Comparison of ENCODE assay signal across 7 cellular contexts in the genomic region with DNA sequence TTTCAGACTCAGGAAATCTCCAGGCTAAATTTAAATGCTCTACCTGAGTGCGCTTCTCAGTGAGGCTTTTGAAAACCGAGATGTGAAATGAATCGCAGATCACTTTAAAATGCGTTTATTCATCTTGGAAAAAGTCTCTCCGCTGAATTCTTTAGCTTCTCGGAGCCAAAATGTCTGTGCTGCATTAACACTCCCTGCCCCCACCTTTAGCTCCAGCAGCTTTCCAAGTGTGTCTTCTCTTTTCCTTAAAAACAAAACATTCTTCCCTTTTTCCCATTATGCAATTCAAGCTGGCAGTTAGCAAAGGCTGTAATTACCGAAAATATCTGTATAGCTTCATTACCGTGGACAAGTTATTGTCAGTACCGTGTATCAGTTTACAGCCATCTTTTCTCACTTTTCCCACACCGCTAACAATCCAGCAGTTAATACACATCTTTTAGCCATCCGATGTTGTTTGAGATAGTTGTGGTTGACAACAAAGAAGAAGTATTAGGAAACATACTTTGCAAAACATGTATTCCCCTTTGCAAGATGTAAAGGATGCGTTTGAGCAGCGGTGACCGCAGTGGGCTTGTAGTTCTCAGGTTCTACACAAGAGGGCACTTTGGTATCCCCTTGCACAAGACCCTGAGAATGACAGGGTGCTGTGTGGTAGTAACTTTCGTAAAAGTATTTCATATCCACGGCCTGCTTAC.
DNase-seq lines count a peak whose midpoint lies in the region; TF ChIP-seq lines count a peak whose summit lies in the region.

No MANE protein-coding gene starts in this region.

- peak; percentile 1 for DNase-seq in NCI-H526 treated with DMSO at 0.1 percent for 48 hours (lab: John Stamatoyannopoulos, UW)
- peak; percentile 83 for DNase-seq in fibroblast of the aortic adventitia (ENCODE audit: low read depth)
- no peak for DNase-seq in retinal pigment epithelial cell (ENCODE audit: low read depth)
- no peak for DNase-seq in NCI-H146 treated with DMSO at 0.1 percent for 48 hours (lab: John Stamatoyannopoulos, UW; ENCODE audit: unreplicated experiment)
- DNase-seq in NCI-H345 (lab: John Stamatoyannopoulos, UW) = no peak
- DNase-seq in NCI-H1048 (lab: John Stamatoyannopoulos, UW) = no peak

- peak; percentile 51; the same call in 1 of the 2 replicates for TF ChIP-seq CTCF in GM12875 (IDR thresholded peaks at IDR 0.05; ENCODE audit: borderline replicate concordance, insufficient read depth, low read depth, low read length)
- TF ChIP-seq CTCF in fibroblast of the aortic adventitia (IDR thresholded peaks at IDR 0.05; ENCODE audit: insufficient read depth, low read length) = peak; percentile 90
- peak; percentile 57 for TF ChIP-seq CTCF in retinal pigment epithelial cell (conservative IDR thresholded peaks at IDR 0.05; ENCODE audit: low read depth, low read length)

- H3K4me3 ChIP-seq in GM12875 (ENCODE audit: low read depth, low read length) (no peak overlapping the region), fibroblast of the aortic adventitia (ENCODE audit: low read depth, low read length) (peak overlapping the region; percentile 35), retinal pigment epithelial cell (ENCODE audit: low read length) (no peak overlapping the region)

Comparison
In these comparisons a context has a peak if more than half of its experiments do, and no peak if none do; other contexts are left out.
1. DNase-seq: peak in NCI-H526 treated with DMSO at 0.1 percent for 48 hours (single experiment) and fibroblast of the aortic adventitia (single experiment); none in retinal pigment epithelial cell (single experiment), NCI-H146 treated with DMSO at 0.1 percent for 48 hours (single experiment), NCI-H345 (single experiment) and NCI-H1048 (single experiment).
2. Peak in every context shown above with its lines, with median percentiles within 50 percentile points of each other: CTCF ChIP-seq.